Comparison of ENCODE assay signal across 29 cellular contexts in the genomic region with DNA sequence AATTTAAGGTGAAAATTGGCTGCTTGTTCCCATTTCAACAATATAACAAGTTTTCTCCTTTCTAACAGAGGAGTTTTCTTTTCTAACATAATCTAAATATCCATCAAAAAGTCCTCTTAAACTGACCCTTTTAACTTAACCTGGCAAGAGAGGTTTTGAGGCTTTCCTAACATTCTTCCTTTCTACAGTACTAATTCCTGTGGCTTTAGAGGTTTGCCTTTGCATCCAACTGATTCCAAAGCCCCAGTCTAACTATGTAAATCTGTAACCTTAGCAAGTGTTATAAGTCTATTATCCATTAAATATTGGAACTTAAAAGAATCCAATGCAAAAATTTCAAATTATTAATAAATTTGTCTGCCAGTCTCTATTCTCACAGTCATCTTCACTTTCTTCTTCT.
DNase-seq lines count a peak whose midpoint lies in the region; ATAC-seq and TF ChIP-seq lines count a peak whose summit lies in the region.
"Had no signal": no experiment of that assay in that cellular context is flagged by ENCODE, and none has a peak within 500 bp of the region (broad histone marks: within the 10 kb centered on the region; RNA-seq: fewer than 3 reads in every experiment).

No MANE protein-coding gene starts in this region.

- no peak overlapping the region for H3K27ac Mint-ChIP-seq in activated T-cell treated with anti-CD3 and anti-CD28 coated beads, Interleukin-2, amount 50 U/mL, for 72 hours
- H3K27ac Mint-ChIP-seq in activated naive CD8-positive, alpha-beta T cell treated with anti-CD3 and anti-CD28 coated beads for 36 hours, result no peak overlapping the region
- H3K27ac Mint-ChIP-seq: activated CD8-positive, alpha-beta T cell treated with anti-CD3 and anti-CD28 coated beads for 36 hours; memory B cell had no signal

- H3K4me3 Mint-ChIP-seq in activated T-cell treated with anti-CD3 and anti-CD28 coated beads, Interleukin-2, amount 50 U/mL, for 72 hours, result no peak overlapping the region
- no peak overlapping the region for H3K4me3 Mint-ChIP-seq in activated naive CD8-positive, alpha-beta T cell treated with anti-CD3 and anti-CD28 coated beads for 36 hours
- H3K4me3 Mint-ChIP-seq: activated CD8-positive, alpha-beta T cell treated with anti-CD3 and anti-CD28 coated beads for 36 hours; memory B cell had no signal

- H3K4me1 ChIP-seq in adipocyte (ENCODE audit: control insufficient read depth, insufficient read depth, low read length), result no peaks in the 10 kb centered on the region
- H3K4me1 ChIP-seq: stomach, upper lobe of right lung had no signal

- H3K9me3 Mint-ChIP-seq in activated T-cell treated with anti-CD3 and anti-CD28 coated beads, Interleukin-2, amount 50 U/mL, for 72 hours, result peaks cover 4 to 9% of the 10 kb centered on the region in 2 donors
- peaks cover 16% of the 10 kb centered on the region for H3K9me3 Mint-ChIP-seq in activated naive CD8-positive, alpha-beta T cell treated with anti-CD3 and anti-CD28 coated beads for 36 hours

- TF ChIP-seq CTCF in fibroblast of pulmonary artery (IDR thresholded peaks at IDR 0.05; ENCODE audit: low read length, missing control alignments), result no peak

- no peaks in the 10 kb centered on the region for H3K27me3 Mint-ChIP-seq in activated T-cell treated with anti-CD3 and anti-CD28 coated beads, Interleukin-2, amount 50 U/mL, for 72 hours (ENCODE audit: low read depth)
- no peaks in the 10 kb centered on the region for H3K27me3 Mint-ChIP-seq in activated naive CD8-positive, alpha-beta T cell treated with anti-CD3 and anti-CD28 coated beads for 36 hours
- H3K27me3 Mint-ChIP-seq: activated CD8-positive, alpha-beta T cell treated with anti-CD3 and anti-CD28 coated beads for 36 hours; memory B cell had no signal

- H3K36me3 ChIP-seq in adipocyte (ENCODE audit: control insufficient read depth, insufficient read depth, low read length, severe bottlenecking), result no peaks in the 10 kb centered on the region
- H3K36me3 ChIP-seq: MG63 had no signal

- H3K4me1 Mint-ChIP-seq in activated T-cell treated with anti-CD3 and anti-CD28 coated beads, Interleukin-2, amount 50 U/mL, for 72 hours (ENCODE audit: low read depth), result no peaks in the 10 kb centered on the region
- no peaks in the 10 kb centered on the region for H3K4me1 Mint-ChIP-seq in activated naive CD8-positive, alpha-beta T cell treated with anti-CD3 and anti-CD28 coated beads for 36 hours
- H3K4me1 Mint-ChIP-seq: memory B cell had no signal

- no peak for ATAC-seq in activated T-cell treated with anti-CD3 and anti-CD28 coated beads, Interleukin-2, amount 50 U/mL, for 72 hours (replicated peaks in 1 of 2)
- ATAC-seq: activated CD8-positive, alpha-beta T cell treated with anti-CD3 and anti-CD28 coated beads for 36 hours; Panc1; upper lobe of right lung had no signal

- H3K4me3 ChIP-seq in adipocyte (ENCODE audit: low read length) (no peak overlapping the region), fibroblast of pulmonary artery (replicated peaks; ENCODE audit: low read depth, low read length) (no peak overlapping the region)
- H3K4me3 ChIP-seq: MG63, stomach, upper lobe of right lung had no signal

- intact Hi-C loops in posterior vena cava (cut with DNase I), result no loop called here

- peaks cover 10% of the 10 kb centered on the region for H3K9me3 ChIP-seq in adipocyte (ENCODE audit: control insufficient read depth, low read length)
- H3K9me3 ChIP-seq: upper lobe of right lung had no signal

- DNase-seq in A172 (ENCODE audit: low spot score), result peak; percentile 11
- DNase-seq in GM04504 (ENCODE audit: low read depth), result peak; percentile 22
- peak; percentile 60 for DNase-seq in adipocyte (ENCODE audit: low read depth)
- DNase-seq in fibroblast of pulmonary artery (ENCODE audit: low read depth), result peak; percentile 9
- no peak for DNase-seq in activated CD4-positive, CD25-positive, alpha-beta regulatory T cell (lab: John Stamatoyannopoulos, UW)
- no peak for DNase-seq in activated T-cell treated with anti-CD3 and anti-CD28 coated beads, Interleukin-2, amount 50 U/mL, for 72 hours
- no peak for DNase-seq in posterior vena cava (ENCODE audit: low spot score)
- no peak for DNase-seq in activated naive CD8-positive, alpha-beta T cell treated with anti-CD3 and anti-CD28 coated beads for 36 hours
- DNase-seq: 8988T; activated CD8-positive, alpha-beta T cell treated with anti-CD3 and anti-CD28 coated beads for 36 hours; activated gamma-delta T cell treated with Interleukin-2 at 50 U/mL for 16 hours; activated T-cell treated with anti-CD3 and anti-CD28 coated beads for 4 hours; amniotic stem cell; Calu3; cerebellar nuclear complex; effector CD4-positive, alpha-beta T cell; erythroblast; MG63; NCI-H1417; NCI-H2107; NCI-H510A treated with DMSO at 0.1 percent for 48 hours; nucleus accumbens; retina; stimulated activated CD4-positive, alpha-beta T cell treated with anti-CD3 and anti-CD28 coated beads, Interleukin-12 subunit alpha, Interleukin-12 subunit beta, amount 100 ng/mL, for 4 hours; stimulated activated CD4-positive, alpha-beta T cell treated with anti-CD3 and anti-CD28 coated beads, Interleukin-4, amount 100 ng/mL, for 4 hours; stomach; upper lobe of right lung had no signal

- no peak overlapping the region for H3K9ac ChIP-seq in adipocyte (ENCODE audit: low read length)

- no peaks in the 10 kb centered on the region for H3K27me3 ChIP-seq in adipocyte (replicated peaks; ENCODE audit: control insufficient read depth, insufficient read depth, low read length)
- H3K27me3 ChIP-seq: MG63, stomach, upper lobe of right lung had no signal

- peaks cover 15 to 26% of the 10 kb centered on the region in 2 donors for H3K36me3 Mint-ChIP-seq in activated T-cell treated with anti-CD3 and anti-CD28 coated beads, Interleukin-2, amount 50 U/mL, for 72 hours (ENCODE audit: insufficient read depth in 2 of 2)
- peaks cover 55% of the 10 kb centered on the region for H3K36me3 Mint-ChIP-seq in activated naive CD8-positive, alpha-beta T cell treated with anti-CD3 and anti-CD28 coated beads for 36 hours

Comparison
In these comparisons a context has a peak if more than half of its experiments do, and no peak if none do; other contexts are left out.
1. DNase-seq: peak in A172 (single experiment), GM04504 (single experiment), adipocyte (single experiment) and fibroblast of pulmonary artery (single experiment); none in activated CD4-positive, CD25-positive, alpha-beta regulatory T cell (0 of 4), activated T-cell treated with anti-CD3 and anti-CD28 coated beads, Interleukin-2, amount 50 U/mL, for 72 hours (0 of 2), posterior vena cava (single experiment) and activated naive CD8-positive, alpha-beta T cell treated with anti-CD3 and anti-CD28 coated beads for 36 hours (single experiment).